ENCODE assay signal across 1 cellular context in the genomic region with DNA sequence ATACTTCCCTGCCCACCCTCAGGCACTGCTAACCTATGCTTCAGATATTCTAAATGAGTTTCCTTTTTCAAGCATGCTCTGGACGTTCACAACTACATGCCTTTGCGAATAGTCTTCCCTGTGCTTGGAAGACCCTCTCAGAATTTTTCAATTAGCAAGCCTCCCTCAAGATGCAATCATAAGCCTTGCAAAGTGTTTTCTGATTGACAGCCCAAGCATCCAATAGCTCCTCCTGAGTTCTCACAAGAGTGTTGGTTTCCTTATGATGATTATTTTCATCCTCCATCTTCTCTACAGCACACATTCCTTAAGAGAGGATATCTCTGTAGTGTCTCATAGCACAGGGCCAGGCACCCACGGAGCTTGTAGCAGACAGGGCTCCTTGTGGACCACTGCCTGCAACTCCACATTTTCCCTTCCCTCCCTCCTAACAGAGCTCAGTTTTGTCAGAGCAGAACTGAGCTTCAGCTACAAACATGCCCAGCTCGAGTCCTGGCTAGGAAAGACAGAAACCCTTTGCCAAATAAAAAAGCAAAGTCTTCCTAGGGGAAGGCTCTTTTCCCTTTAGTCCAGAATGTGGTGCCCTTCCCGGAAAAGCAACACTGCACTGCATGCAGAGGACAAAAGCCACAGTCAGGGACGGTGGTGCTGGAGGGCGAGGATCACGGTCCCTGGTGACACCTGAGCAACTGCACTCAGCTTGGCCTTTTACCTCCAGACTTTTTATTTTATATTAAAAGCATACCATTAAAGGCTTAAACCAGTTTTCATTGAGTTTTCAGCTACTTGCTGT.
TF ChIP-seq lines count a peak whose summit lies in the region.

No MANE protein-coding gene starts in this region.

TF ChIP-seq in HepG2, 621 proteins besides CTCF, POLR2A, EP300 and RAD21 (continued from another document):
- TF ChIP-seq, protein P1, sequence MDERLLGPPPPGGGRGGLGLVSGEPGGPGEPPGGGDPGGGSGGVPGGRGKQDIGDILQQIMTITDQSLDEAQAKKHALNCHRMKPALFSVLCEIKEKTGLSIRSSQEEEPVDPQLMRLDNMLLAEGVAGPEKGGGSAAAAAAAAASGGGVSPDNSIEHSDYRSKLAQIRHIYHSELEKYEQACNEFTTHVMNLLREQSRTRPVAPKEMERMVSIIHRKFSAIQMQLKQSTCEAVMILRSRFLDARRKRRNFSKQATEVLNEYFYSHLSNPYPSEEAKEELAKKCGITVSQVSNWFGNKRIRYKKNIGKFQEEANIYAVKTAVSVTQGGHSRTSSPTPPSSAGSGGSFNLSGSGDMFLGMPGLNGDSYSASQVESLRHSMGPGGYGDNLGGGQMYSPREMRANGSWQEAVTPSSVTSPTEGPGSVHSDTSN (CRISPR knock-in tag; IDR thresholded peaks at IDR 0.05) = 0 out of 2 replicates have a peak, but pooled peaks have one; percentile 45
- TF ChIP-seq BHLHE40 (IDR thresholded peaks at IDR 0.05; ENCODE audit: low read length) = no peak
- TF ChIP-seq ZNF605 (CRISPR knock-in tag; IDR thresholded peaks at IDR 0.05) = 0 out of 2 replicates have a peak, but pooled peaks have one; percentile 25
- TF ChIP-seq, protein P2, sequence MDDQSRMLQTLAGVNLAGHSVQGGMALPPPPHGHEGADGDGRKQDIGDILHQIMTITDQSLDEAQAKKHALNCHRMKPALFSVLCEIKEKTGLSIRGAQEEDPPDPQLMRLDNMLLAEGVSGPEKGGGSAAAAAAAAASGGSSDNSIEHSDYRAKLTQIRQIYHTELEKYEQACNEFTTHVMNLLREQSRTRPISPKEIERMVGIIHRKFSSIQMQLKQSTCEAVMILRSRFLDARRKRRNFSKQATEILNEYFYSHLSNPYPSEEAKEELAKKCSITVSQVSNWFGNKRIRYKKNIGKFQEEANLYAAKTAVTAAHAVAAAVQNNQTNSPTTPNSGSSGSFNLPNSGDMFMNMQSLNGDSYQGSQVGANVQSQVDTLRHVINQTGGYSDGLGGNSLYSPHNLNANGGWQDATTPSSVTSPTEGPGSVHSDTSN (CRISPR knock-in tag; IDR thresholded peaks at IDR 0.05; ENCODE audit: borderline replicate concordance) = no peak
- TF ChIP-seq, protein P3, sequence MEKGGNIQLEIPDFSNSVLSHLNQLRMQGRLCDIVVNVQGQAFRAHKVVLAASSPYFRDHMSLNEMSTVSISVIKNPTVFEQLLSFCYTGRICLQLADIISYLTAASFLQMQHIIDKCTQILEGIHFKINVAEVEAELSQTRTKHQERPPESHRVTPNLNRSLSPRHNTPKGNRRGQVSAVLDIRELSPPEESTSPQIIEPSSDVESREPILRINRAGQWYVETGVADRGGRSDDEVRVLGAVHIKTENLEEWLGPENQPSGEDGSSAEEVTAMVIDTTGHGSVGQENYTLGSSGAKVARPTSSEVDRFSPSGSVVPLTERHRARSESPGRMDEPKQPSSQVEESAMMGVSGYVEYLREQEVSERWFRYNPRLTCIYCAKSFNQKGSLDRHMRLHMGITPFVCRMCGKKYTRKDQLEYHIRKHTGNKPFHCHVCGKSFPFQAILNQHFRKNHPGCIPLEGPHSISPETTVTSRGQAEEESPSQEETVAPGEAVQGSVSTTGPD (CRISPR knock-in tag; IDR thresholded peaks at IDR 0.05) = no peak
TF ChIP-seq in HepG2: peak in this region for 2.
